Comparison of ENCODE assay signal across 1 cellular context in the genomic region with DNA sequence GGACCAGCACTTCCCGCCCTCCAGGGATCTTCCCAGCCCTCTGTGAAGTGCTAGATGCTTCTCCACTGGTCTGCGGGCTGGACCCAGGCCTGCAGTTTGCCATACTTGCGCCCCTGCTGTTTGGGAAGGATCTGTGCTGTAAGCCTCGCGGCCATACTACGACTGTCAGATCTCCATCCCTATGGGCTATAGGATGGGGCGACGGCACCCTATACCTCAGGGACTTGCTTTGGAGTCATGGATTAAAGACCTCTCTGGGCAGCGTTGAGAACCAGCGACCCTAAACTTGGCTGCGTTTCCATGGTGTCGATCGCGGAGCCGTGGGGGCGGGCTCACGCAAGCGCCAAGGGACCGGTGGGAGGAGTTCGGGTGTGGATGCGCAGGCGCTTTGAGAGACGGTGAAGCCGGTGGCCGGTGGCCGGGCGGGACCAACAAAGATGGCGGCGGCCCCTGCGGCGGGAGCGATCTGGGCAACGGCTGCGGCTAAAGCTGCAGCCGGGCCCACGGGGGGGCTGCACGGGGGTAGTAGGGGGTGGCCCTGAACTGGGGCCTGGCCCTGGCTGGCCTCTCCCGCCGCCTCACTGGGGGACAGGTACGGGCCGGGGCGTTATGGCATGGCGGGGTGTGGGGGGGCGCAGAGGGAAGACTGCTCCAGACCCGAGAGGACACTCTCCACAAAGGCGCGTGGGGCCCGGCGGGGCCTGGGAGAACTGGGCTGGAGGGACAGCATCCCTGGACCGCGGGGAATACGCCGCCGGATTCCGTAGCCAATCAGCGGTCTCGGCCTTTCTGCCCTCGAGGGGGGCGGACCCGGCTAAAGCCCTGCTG.
A peak's percentile ranks its signal among the peaks of the same experiment; 100 is the strongest.
TF ChIP-seq lines count a peak whose summit lies in the region.

A gene with protein sequence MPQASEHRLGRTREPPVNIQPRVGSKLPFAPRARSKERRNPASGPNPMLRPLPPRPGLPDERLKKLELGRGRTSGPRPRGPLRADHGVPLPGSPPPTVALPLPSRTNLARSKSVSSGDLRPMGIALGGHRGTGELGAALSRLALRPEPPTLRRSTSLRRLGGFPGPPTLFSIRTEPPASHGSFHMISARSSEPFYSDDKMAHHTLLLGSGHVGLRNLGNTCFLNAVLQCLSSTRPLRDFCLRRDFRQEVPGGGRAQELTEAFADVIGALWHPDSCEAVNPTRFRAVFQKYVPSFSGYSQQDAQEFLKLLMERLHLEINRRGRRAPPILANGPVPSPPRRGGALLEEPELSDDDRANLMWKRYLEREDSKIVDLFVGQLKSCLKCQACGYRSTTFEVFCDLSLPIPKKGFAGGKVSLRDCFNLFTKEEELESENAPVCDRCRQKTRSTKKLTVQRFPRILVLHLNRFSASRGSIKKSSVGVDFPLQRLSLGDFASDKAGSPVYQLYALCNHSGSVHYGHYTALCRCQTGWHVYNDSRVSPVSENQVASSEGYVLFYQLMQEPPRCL (plus strand): TSS at position 414 of the 828 bp plus-strand sequence. CDS start 1,141 bp downstream, outside the sequence.

TF ChIP-seq in K562, 482 proteins besides CTCF, POLR2A, EP300 and RAD21 (continued from another document and continues in another):
- TF ChIP-seq ZNF253 (CRISPR knock-in tag; conservative IDR thresholded peaks at IDR 0.05) (no peak), ZNF644 (tag; IDR thresholded peaks at IDR 0.05; ENCODE audit: low read depth) (0 out of 2 replicates have a peak, but pooled peaks have one; percentile 49), ZNF140 (CRISPR knock-in tag; IDR thresholded peaks at IDR 0.05) (no peak), GATAD2B (IDR thresholded peaks at IDR 0.05; ENCODE audit: borderline replicate concordance) (no peak), RBM17 (IDR thresholded peaks at IDR 0.05; ENCODE audit: borderline replicate concordance, low read depth, low read length) (no peak), NFIC (IDR thresholded peaks at IDR 0.05) (no peak), ZNF764 (CRISPR knock-in tag; IDR thresholded peaks at IDR 0.05; ENCODE audit: low read depth) (no peak), PTBP1 (IDR thresholded peaks at IDR 0.05; ENCODE audit: low read depth, low read length) (no peak), ZNF324 (CRISPR knock-in tag; IDR thresholded peaks at IDR 0.05) (no peak), DACH1 (IDR thresholded peaks at IDR 0.05; ENCODE audit: partially characterized antibody) (no peak), SNIP1 (IDR thresholded peaks at IDR 0.05; ENCODE audit: low read depth) (no peak), STAG1 (CRISPR knock-in tag; IDR thresholded peaks at IDR 0.05; ENCODE audit: borderline replicate concordance) (no peak), SAFB2 (IDR thresholded peaks at IDR 0.05; ENCODE audit: borderline replicate concordance, low read depth, low read length, severe bottlenecking) (no peak), CBX8 (IDR thresholded peaks at IDR 0.05; ENCODE audit: borderline replicate concordance, extremely low read depth, low read depth, low read length, poor library complexity, severe bottlenecking) (no peak), ZFX (CRISPR knock-in tag; IDR thresholded peaks at IDR 0.05) (peak; percentile 64), ZNF354B (CRISPR knock-in tag; IDR thresholded peaks at IDR 0.05) (no peak), TCF7L2 (IDR thresholded peaks at IDR 0.05; ENCODE audit: low read depth, low read length) (no peak), SMARCE1 (IDR thresholded peaks at IDR 0.05) (no peak), CAMTA2 (CRISPR knock-in tag; conservative IDR thresholded peaks at IDR 0.05) (no peak), FOXM1 (IDR thresholded peaks at IDR 0.05; ENCODE audit: low read depth) (no peak), FOXM1 (CRISPR knock-in tag; IDR thresholded peaks at IDR 0.05; ENCODE audit: low read depth) (no peak), ZNF583 (CRISPR knock-in tag; IDR thresholded peaks at IDR 0.05) (no peak), PML (IDR thresholded peaks at IDR 0.05; ENCODE audit: low read length) (peak; percentile 49; the same call in 1 of the 2 replicates), SOX6 (IDR thresholded peaks at IDR 0.05) (no peak), MYC (IDR thresholded peaks at IDR 0.05; ENCODE audit: low read depth, low read length) (peak; percentile 38; the same call in 1 of the 2 replicates), MYC (CRISPR knock-in tag; IDR thresholded peaks at IDR 0.05; ENCODE audit: borderline replicate concordance, low read depth) (no peak), HEY1 (CRISPR knock-in tag; IDR thresholded peaks at IDR 0.05; ENCODE audit: borderline replicate concordance) (no peak), SUPT5H (IDR thresholded peaks at IDR 0.05) (peak; percentile 83), FUS (optimal IDR thresholded peaks at IDR 0.05; ENCODE audit: low read depth, low read length) (no peak)
- TF ChIP-seq, protein P1, sequence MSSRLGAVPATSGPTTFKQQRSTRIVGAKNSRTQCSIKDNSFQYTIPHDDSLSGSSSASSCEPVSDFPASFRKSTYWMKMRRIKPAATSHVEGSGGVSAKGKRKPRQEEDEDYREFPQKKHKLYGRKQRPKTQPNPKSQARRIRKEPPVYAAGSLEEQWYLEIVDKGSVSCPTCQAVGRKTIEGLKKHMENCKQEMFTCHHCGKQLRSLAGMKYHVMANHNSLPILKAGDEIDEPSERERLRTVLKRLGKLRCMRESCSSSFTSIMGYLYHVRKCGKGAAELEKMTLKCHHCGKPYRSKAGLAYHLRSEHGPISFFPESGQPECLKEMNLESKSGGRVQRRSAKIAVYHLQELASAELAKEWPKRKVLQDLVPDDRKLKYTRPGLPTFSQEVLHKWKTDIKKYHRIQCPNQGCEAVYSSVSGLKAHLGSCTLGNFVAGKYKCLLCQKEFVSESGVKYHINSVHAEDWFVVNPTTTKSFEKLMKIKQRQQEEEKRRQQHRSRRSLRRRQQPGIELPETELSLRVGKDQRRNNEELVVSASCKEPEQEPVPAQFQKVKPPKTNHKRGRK (tag; IDR thresholded peaks at IDR 0.05) = no peak
- TF ChIP-seq, protein P2, sequence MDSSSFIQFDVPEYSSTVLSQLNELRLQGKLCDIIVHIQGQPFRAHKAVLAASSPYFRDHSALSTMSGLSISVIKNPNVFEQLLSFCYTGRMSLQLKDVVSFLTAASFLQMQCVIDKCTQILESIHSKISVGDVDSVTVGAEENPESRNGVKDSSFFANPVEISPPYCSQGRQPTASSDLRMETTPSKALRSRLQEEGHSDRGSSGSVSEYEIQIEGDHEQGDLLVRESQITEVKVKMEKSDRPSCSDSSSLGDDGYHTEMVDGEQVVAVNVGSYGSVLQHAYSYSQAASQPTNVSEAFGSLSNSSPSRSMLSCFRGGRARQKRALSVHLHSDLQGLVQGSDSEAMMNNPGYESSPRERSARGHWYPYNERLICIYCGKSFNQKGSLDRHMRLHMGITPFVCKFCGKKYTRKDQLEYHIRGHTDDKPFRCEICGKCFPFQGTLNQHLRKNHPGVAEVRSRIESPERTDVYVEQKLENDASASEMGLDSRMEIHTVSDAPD (CRISPR knock-in tag; IDR thresholded peaks at IDR 0.05) = no peak
- TF ChIP-seq, protein P3, sequence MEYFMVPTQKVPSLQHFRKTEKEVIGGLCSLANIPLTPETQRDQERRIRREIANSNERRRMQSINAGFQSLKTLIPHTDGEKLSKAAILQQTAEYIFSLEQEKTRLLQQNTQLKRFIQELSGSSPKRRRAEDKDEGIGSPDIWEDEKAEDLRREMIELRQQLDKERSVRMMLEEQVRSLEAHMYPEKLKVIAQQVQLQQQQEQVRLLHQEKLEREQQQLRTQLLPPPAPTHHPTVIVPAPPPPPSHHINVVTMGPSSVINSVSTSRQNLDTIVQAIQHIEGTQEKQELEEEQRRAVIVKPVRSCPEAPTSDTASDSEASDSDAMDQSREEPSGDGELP (CRISPR knock-in tag; IDR thresholded peaks at IDR 0.05; ENCODE audit: borderline replicate concordance) = peak; percentile 61
- TF ChIP-seq, protein P4, sequence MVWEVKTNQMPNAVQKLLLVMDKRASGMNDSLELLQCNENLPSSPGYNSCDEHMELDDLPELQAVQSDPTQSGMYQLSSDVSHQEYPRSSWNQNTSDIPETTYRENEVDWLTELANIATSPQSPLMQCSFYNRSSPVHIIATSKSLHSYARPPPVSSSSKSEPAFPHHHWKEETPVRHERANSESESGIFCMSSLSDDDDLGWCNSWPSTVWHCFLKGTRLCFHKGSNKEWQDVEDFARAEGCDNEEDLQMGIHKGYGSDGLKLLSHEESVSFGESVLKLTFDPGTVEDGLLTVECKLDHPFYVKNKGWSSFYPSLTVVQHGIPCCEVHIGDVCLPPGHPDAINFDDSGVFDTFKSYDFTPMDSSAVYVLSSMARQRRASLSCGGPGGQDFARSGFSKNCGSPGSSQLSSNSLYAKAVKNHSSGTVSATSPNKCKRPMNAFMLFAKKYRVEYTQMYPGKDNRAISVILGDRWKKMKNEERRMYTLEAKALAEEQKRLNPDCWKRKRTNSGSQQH (CRISPR knock-in tag; IDR thresholded peaks at IDR 0.05) = peak; percentile 54; the same call in 1 of the 2 replicates
- TF ChIP-seq, protein P5, sequence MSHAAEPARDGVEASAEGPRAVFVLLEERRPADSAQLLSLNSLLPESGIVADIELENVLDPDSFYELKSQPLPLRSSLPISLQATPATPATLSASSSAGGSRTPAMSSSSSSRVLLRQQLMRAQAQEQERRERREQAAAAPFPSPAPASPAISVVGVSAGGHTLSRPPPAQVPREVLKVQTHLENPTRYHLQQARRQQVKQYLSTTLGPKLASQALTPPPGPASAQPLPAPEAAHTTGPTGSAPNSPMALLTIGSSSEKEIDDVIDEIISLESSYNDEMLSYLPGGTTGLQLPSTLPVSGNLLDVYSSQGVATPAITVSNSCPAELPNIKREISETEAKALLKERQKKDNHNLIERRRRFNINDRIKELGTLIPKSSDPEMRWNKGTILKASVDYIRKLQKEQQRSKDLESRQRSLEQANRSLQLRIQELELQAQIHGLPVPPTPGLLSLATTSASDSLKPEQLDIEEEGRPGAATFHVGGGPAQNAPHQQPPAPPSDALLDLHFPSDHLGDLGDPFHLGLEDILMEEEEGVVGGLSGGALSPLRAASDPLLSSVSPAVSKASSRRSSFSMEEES (CRISPR knock-in tag; IDR thresholded peaks at IDR 0.05) = no peak
- TF ChIP-seq, protein P6, sequence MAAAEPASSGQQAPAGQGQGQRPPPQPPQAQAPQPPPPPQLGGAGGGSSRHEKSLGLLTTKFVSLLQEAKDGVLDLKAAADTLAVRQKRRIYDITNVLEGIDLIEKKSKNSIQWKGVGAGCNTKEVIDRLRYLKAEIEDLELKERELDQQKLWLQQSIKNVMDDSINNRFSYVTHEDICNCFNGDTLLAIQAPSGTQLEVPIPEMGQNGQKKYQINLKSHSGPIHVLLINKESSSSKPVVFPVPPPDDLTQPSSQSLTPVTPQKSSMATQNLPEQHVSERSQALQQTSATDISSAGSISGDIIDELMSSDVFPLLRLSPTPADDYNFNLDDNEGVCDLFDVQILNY (CRISPR knock-in tag; IDR thresholded peaks at IDR 0.05) = no peak
- TF ChIP-seq, protein P7, sequence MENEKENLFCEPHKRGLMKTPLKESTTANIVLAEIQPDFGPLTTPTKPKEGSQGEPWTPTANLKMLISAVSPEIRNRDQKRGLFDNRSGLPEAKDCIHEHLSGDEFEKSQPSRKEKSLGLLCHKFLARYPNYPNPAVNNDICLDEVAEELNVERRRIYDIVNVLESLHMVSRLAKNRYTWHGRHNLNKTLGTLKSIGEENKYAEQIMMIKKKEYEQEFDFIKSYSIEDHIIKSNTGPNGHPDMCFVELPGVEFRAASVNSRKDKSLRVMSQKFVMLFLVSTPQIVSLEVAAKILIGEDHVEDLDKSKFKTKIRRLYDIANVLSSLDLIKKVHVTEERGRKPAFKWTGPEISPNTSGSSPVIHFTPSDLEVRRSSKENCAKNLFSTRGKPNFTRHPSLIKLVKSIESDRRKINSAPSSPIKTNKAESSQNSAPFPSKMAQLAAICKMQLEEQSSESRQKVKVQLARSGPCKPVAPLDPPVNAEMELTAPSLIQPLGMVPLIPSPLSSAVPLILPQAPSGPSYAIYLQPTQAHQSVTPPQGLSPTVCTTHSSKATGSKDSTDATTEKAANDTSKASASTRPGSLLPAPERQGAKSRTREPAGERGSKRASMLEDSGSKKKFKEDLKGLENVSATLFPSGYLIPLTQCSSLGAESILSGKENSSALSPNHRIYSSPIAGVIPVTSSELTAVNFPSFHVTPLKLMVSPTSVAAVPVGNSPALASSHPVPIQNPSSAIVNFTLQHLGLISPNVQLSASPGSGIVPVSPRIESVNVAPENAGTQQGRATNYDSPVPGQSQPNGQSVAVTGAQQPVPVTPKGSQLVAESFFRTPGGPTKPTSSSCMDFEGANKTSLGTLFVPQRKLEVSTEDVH (IDR thresholded peaks at IDR 0.05; ENCODE audit: low read depth, partially characterized antibody) = peak; percentile 53
- TF ChIP-seq, protein P8, sequence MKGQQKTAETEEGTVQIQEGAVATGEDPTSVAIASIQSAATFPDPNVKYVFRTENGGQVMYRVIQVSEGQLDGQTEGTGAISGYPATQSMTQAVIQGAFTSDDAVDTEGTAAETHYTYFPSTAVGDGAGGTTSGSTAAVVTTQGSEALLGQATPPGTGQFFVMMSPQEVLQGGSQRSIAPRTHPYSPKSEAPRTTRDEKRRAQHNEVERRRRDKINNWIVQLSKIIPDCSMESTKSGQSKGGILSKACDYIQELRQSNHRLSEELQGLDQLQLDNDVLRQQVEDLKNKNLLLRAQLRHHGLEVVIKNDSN (CRISPR knock-in tag; IDR thresholded peaks at IDR 0.05) = no peak
- TF ChIP-seq, protein P9, sequence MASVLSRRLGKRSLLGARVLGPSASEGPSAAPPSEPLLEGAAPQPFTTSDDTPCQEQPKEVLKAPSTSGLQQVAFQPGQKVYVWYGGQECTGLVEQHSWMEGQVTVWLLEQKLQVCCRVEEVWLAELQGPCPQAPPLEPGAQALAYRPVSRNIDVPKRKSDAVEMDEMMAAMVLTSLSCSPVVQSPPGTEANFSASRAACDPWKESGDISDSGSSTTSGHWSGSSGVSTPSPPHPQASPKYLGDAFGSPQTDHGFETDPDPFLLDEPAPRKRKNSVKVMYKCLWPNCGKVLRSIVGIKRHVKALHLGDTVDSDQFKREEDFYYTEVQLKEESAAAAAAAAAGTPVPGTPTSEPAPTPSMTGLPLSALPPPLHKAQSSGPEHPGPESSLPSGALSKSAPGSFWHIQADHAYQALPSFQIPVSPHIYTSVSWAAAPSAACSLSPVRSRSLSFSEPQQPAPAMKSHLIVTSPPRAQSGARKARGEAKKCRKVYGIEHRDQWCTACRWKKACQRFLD (CRISPR knock-in tag; IDR thresholded peaks at IDR 0.05) = no peak
- TF ChIP-seq, protein P10, sequence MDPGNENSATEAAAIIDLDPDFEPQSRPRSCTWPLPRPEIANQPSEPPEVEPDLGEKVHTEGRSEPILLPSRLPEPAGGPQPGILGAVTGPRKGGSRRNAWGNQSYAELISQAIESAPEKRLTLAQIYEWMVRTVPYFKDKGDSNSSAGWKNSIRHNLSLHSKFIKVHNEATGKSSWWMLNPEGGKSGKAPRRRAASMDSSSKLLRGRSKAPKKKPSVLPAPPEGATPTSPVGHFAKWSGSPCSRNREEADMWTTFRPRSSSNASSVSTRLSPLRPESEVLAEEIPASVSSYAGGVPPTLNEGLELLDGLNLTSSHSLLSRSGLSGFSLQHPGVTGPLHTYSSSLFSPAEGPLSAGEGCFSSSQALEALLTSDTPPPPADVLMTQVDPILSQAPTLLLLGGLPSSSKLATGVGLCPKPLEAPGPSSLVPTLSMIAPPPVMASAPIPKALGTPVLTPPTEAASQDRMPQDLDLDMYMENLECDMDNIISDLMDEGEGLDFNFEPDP (CRISPR knock-in tag; IDR thresholded peaks at IDR 0.05) = no peak
- TF ChIP-seq, protein P11, sequence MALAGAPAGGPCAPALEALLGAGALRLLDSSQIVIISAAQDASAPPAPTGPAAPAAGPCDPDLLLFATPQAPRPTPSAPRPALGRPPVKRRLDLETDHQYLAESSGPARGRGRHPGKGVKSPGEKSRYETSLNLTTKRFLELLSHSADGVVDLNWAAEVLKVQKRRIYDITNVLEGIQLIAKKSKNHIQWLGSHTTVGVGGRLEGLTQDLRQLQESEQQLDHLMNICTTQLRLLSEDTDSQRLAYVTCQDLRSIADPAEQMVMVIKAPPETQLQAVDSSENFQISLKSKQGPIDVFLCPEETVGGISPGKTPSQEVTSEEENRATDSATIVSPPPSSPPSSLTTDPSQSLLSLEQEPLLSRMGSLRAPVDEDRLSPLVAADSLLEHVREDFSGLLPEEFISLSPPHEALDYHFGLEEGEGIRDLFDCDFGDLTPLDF (CRISPR knock-in tag; IDR thresholded peaks at IDR 0.05) = no peak; the same call in 1 of the 2 replicates
